Comparison of ENCODE assay signal across 8 cellular contexts in the genomic region with DNA sequence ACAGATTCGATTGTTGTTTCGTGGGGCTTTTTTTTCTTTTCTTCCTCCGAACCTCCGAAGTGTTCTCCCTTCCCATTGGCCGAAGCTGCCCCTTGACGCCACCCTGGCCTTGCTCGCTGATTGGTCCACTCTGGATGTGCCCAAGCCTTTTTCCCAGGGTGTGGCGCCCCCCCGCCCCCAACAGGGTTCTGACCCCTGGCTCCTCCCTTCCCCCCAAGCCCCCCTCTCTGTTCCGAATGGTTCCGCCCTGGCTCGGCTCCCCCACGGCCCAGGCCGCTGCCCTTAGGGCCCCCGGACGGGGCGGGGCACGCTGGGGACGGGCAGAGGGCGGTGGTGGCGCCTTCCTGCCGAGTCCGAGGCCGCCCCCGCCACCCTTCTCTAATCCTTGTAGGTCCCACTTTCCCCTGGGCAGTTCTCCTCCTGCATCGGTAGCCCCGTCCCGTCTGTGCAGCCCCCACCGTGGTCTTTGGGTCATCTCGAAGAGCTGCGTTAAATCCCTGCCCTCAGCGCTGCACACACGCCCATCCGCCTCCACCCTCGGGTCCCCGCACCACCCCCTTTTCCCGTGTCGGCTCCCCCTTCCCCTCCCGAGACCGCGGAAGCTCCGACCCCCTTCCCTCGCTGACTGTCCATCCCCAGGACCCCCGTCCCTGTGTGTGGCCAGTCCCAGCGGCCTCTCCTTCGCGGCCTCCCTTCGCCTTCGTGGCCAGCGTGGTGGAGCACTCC. TPM values are rescaled to one million over a fixed set of nuclear protein-coding genes. Genes with fewer than 3 reads are reported as not detected.
A peak's percentile ranks its signal among the peaks of the same experiment; 100 is the strongest.
DNase-seq lines count a peak whose midpoint lies in the region; ATAC-seq and TF ChIP-seq lines count a peak whose summit lies in the region.

No MANE protein-coding gene starts in this region.

- H3K9me3 ChIP-seq in CD8-positive, alpha-beta memory T cell (ENCODE audit: low read length), result no peaks in the 10 kb centered on the region

- DNase-seq in CD8-positive, alpha-beta memory T cell, result peak; percentile 29 to 79 (median 49)
- DNase-seq in NOMO-1 treated with dmso at 0.1 percent for 144 hours (lab: John Stamatoyannopoulos, UW; ENCODE audit: unreplicated experiment), result peak; percentile 71
- peak; percentile 92 for DNase-seq in fibroblast of mammary gland (ENCODE audit: low read depth)
- peak; percentile 76 for DNase-seq in naive B cell
- DNase-seq in stimulated activated naive CD8-positive, alpha-beta T cell treated with anti-CD3 and anti-CD28 coated beads, Interleukin-15, amount 100 ng/mL, for 72 hours, result peak; percentile 71 to 89

- POLR2A ChIA-PET in CD8-positive, alpha-beta memory T cell (lab: Charles Lee), result interaction anchor here (0.6 to 2.4 kb wide), 4 partner anchors 24 to 292 kb away, joined by 3 to 6 read pairs (median 3); a partner anchor contains a TSS

- peak overlapping the region; percentile 51 for H3K27ac ChIP-seq in CD8-positive, alpha-beta memory T cell (ENCODE audit: low read depth, low read length)

- H3K36me3 ChIP-seq in CD8-positive, alpha-beta memory T cell (ENCODE audit: insufficient read depth, low read length), result peaks cover 5% of the 10 kb centered on the region

- no peaks in the 10 kb centered on the region for H3K4me1 ChIP-seq in CD8-positive, alpha-beta memory T cell (ENCODE audit: insufficient read depth, low read length)

- CTCF ChIA-PET in CD8-positive, alpha-beta memory T cell (lab: Charles Lee), result interaction anchor here (1.4 to 7.5 kb wide), 3 partner anchors 16 to 129 kb away, joined by 4 to 115 read pairs (median 9); no protein-coding TSS in a partner anchor

- H3K4me1 Mint-ChIP-seq in CD8-positive, alpha-beta memory T cell, result peaks cover 0 to 9% (median 0%) of the 10 kb centered on the region in 3 donors
- no peaks in the 10 kb centered on the region for H3K4me1 Mint-ChIP-seq in activated T-helper 17 cell treated with anti-CD3 and anti-CD28 coated beads, Interleukin-2, amount 50 U/mL, for 72 hours
- peaks cover 5 to 9% (median 5%) of the 10 kb centered on the region in 3 donors for H3K4me1 Mint-ChIP-seq in naive B cell
- peaks cover 5% of the 10 kb centered on the region for H3K4me1 Mint-ChIP-seq in stimulated activated naive CD8-positive, alpha-beta T cell treated with anti-CD3 and anti-CD28 coated beads, Interleukin-15, amount 100 ng/mL, for 72 hours

- no peaks in the 10 kb centered on the region for H3K27me3 ChIP-seq in CD8-positive, alpha-beta memory T cell (ENCODE audit: insufficient read depth, low read length, poor library complexity, severe bottlenecking)

- peak overlapping the region; percentile 77 to 92 (median 80) for H3K4me3 Mint-ChIP-seq in CD8-positive, alpha-beta memory T cell
- peak overlapping the region; percentile 83 for H3K4me3 Mint-ChIP-seq in activated T-helper 17 cell treated with anti-CD3 and anti-CD28 coated beads, Interleukin-2, amount 50 U/mL, for 72 hours
- H3K4me3 Mint-ChIP-seq in naive B cell, result peak overlapping the region; percentile 75 to 94 (median 88)
- H3K4me3 Mint-ChIP-seq in stimulated activated naive CD8-positive, alpha-beta T cell treated with anti-CD3 and anti-CD28 coated beads, Interleukin-15, amount 100 ng/mL, for 72 hours, result peak overlapping the region; percentile 87 to 96

- H3K27ac Mint-ChIP-seq in CD8-positive, alpha-beta memory T cell, result peak overlapping the region; percentile 28 to 99 (median 92)
- H3K27ac Mint-ChIP-seq in activated T-helper 17 cell treated with anti-CD3 and anti-CD28 coated beads, Interleukin-2, amount 50 U/mL, for 72 hours, result peak overlapping the region; percentile 76
- peak overlapping the region; percentile 86 to 99 (median 97) for H3K27ac Mint-ChIP-seq in naive B cell
- H3K27ac Mint-ChIP-seq in stimulated activated naive CD8-positive, alpha-beta T cell treated with anti-CD3 and anti-CD28 coated beads, Interleukin-15, amount 100 ng/mL, for 72 hours, result peak overlapping the region; percentile 83 to 91

- H3K9me3 Mint-ChIP-seq in CD8-positive, alpha-beta memory T cell, result peaks cover 0 to 3% (median 0%) of the 10 kb centered on the region in 5 donors
- no peaks in the 10 kb centered on the region for H3K9me3 Mint-ChIP-seq in activated T-helper 17 cell treated with anti-CD3 and anti-CD28 coated beads, Interleukin-2, amount 50 U/mL, for 72 hours
- no peaks in the 10 kb centered on the region for H3K9me3 Mint-ChIP-seq in naive B cell
- no peaks in the 10 kb centered on the region for H3K9me3 Mint-ChIP-seq in stimulated activated naive CD8-positive, alpha-beta T cell treated with anti-CD3 and anti-CD28 coated beads, Interleukin-15, amount 100 ng/mL, for 72 hours

- TF ChIP-seq CTCF in fibroblast of mammary gland (conservative IDR thresholded peaks at IDR 0.05; ENCODE audit: control insufficient read depth, insufficient read depth, low read depth, low read length), result no peak

- peaks cover 0 to 8% of the 10 kb centered on the region in 2 donors for H3K27me3 Mint-ChIP-seq in CD8-positive, alpha-beta memory T cell
- no peaks in the 10 kb centered on the region for H3K27me3 Mint-ChIP-seq in activated T-helper 17 cell treated with anti-CD3 and anti-CD28 coated beads, Interleukin-2, amount 50 U/mL, for 72 hours
- no peaks in the 10 kb centered on the region for H3K27me3 Mint-ChIP-seq in naive B cell
- H3K27me3 Mint-ChIP-seq in stimulated activated naive CD8-positive, alpha-beta T cell treated with anti-CD3 and anti-CD28 coated beads, Interleukin-15, amount 100 ng/mL, for 72 hours, result peaks cover 12% of the 10 kb centered on the region

- ATAC-seq in GM19395 (IDR thresholded peaks at IDR 0.05; ENCODE audit: unreplicated experiment) (peak; percentile 73), HG03520 (IDR thresholded peaks at IDR 0.05; ENCODE audit: unreplicated experiment) (peak; percentile 58), naive B cell (ENCODE audit: low read depth in 2 of 2) (peak; percentile 67 to 72)
- peak; percentile 80 for ATAC-seq in activated T-helper 17 cell treated with anti-CD3 and anti-CD28 coated beads, Interleukin-2, amount 50 U/mL, for 72 hours (replicated peaks)
- peak; percentile 86 for ATAC-seq in stimulated activated naive CD8-positive, alpha-beta T cell treated with anti-CD3 and anti-CD28 coated beads, Interleukin-15, amount 100 ng/mL, for 72 hours

- H3K4me3 ChIP-seq in CD8-positive, alpha-beta memory T cell (ENCODE audit: low read length), result peak overlapping the region; percentile 49
- H3K4me3 ChIP-seq in fibroblast of mammary gland (ENCODE audit: control insufficient read depth, low read depth, low read length), result peak overlapping the region; percentile 66

- H3K36me3 Mint-ChIP-seq in CD8-positive, alpha-beta memory T cell, result peaks cover 0 to 11% (median 0%) of the 10 kb centered on the region in 3 donors
- H3K36me3 Mint-ChIP-seq in activated T-helper 17 cell treated with anti-CD3 and anti-CD28 coated beads, Interleukin-2, amount 50 U/mL, for 72 hours (ENCODE audit: low read depth), result peaks cover 25% of the 10 kb centered on the region
- no peaks in the 10 kb centered on the region for H3K36me3 Mint-ChIP-seq in naive B cell

RNA-seq across cellular contexts. Expression of a gene that starts 25.6 kb away (rescaled TPM):
- 10 to 100 TPM; 62.1 to 66.8 TPM for total RNA-seq in CD8-positive, alpha-beta memory T cell
- polyA plus RNA-seq in CD8-positive, alpha-beta memory T cell, result 12.5 TPM
- 10 to 100 TPM; 16.8 to 33.3 TPM for total RNA-seq in activated T-helper 17 cell treated with anti-CD3 and anti-CD28 coated beads, Interleukin-2, amount 50 U/mL, for 72 hours
- polyA plus RNA-seq in naive B cell (ENCODE audit: low read depth in 6 of 6), result 10 to 100 TPM in 1 of 6 donors, 1 to 10 TPM in 4, under 1 TPM in 1; 0.60 to 11.3 (median 6.4) TPM

RNA-seq across cellular contexts. Expression of a gene that starts 50.9 kb away (rescaled TPM):
- total RNA-seq in CD8-positive, alpha-beta memory T cell, result 10 to 100 TPM; 10.7 to 12.1 TPM
- polyA plus RNA-seq in CD8-positive, alpha-beta memory T cell, result 2.7 TPM
- 10 to 100 TPM in 1 of 2 donors, 1 to 10 TPM in 1; 8.4 to 11.7 TPM for total RNA-seq in activated T-helper 17 cell treated with anti-CD3 and anti-CD28 coated beads, Interleukin-2, amount 50 U/mL, for 72 hours
- 1 to 10 TPM in 2 of 6 donors, under 1 TPM in 3, not detected in 1; 0.31 to 2.1 (median 0.70) TPM for polyA plus RNA-seq in naive B cell (ENCODE audit: low read depth in 6 of 6)

Comparison
In these comparisons a context has a peak if more than half of its experiments do, and no peak if none do; other contexts are left out.
1. Peak in every context shown above with its lines: DNase-seq, ATAC-seq, H3K4me3 ChIP-seq and H3K27ac ChIP-seq.